8 cellular contexts compared by ENCODE assay signal in the genomic region with DNA sequence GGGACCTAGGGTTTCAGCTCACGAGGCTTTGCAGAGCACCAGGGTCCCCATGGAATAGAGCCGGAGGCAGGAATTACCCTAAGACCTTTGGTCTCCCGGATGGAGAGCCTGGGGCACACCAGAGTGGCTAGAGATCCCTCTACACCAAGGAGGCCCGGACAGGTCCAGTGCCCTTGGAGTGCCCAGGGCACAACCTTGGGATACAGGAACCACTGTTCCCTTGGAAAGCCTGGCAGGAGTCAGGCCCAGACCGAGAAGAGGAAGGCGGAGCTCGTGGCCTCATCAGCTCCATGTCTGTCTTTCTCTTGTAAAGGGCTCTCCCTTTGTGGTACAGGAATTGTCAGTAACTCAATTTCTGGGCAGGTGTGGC. TPM values are rescaled to one million over a fixed set of nuclear protein-coding genes. Genes with fewer than 3 reads are reported as not detected.
DNase-seq lines count a peak whose midpoint lies in the region; ATAC-seq, FAIRE-seq and TF ChIP-seq lines count a peak whose summit lies in the region.

No MANE protein-coding gene starts in this region.

- H3K79me2 ChIP-seq in DOHH2 (ENCODE audit: control insufficient read depth, low read length) = no peaks in the 10 kb centered on the region
- H3K79me2 ChIP-seq in SK-N-SH (ENCODE audit: insufficient read depth) = peaks cover 27% of the 10 kb centered on the region

- peaks cover 4% of the 10 kb centered on the region; the same call in 1 of the 2 replicates for H4K20me1 ChIP-seq in DOHH2 (ENCODE audit: control insufficient read depth, insufficient read depth, low read depth, low read length)
- H4K20me1 ChIP-seq in SK-N-SH (ENCODE audit: insufficient read depth) = no peaks in the 10 kb centered on the region

- H3K9me2 ChIP-seq in DOHH2 (replicated peaks; ENCODE audit: control insufficient read depth, low read length) = no peaks in the 10 kb centered on the region
- no peaks in the 10 kb centered on the region for H3K9me2 ChIP-seq in SK-N-SH

- H3K9me3 ChIP-seq in DOHH2 (ENCODE audit: control insufficient read depth, insufficient read depth, low read length) = no peaks in the 10 kb centered on the region
- H3K9me3 ChIP-seq in SK-N-SH = no peaks in the 10 kb centered on the region
- no peaks in the 10 kb centered on the region for H3K9me3 ChIP-seq in prostate gland

- no peak overlapping the region for H3K27ac ChIP-seq in DOHH2 (ENCODE audit: low read depth, low read length)
- peak overlapping the region; percentile 47 to 74; a peak in 2 of 4 replicates for H3K27ac ChIP-seq in SK-N-SH (ENCODE audit: low read depth in 2 of 2, low read length in 1 of 2)
- H3K27ac ChIP-seq in prostate gland = peak overlapping the region; percentile 65 to 71

- H3K27me3 ChIP-seq in DOHH2 (ENCODE audit: control insufficient read depth, low read length) = peaks cover 69% of the 10 kb centered on the region
- no peaks in the 10 kb centered on the region for H3K27me3 ChIP-seq in SK-N-SH (ENCODE audit: insufficient read depth)
- no peaks in the 10 kb centered on the region for H3K27me3 ChIP-seq in prostate gland (replicated peaks; ENCODE audit: insufficient read depth)

- TF ChIP-seq EP300 in SK-N-SH (IDR thresholded peaks at IDR 0.05; ENCODE audit: borderline replicate concordance in 1 of 2, low read depth in 1 of 2, low read length in 1 of 2) = no peak

- peak overlapping the region; percentile 63 for H3K4me2 ChIP-seq in DOHH2 (ENCODE audit: low read length)
- peak overlapping the region; percentile 95 for H3K4me2 ChIP-seq in SK-N-SH

- no peak for DNase-seq in SK-N-SH
- no peak for DNase-seq in fibroblast of pulmonary artery (ENCODE audit: low read depth)
- DNase-seq in prostate gland (ENCODE audit: low spot score) = no peak
- no peak for DNase-seq in middle frontal gyrus (ENCODE audit: extremely low spot score, low spot score)
- DNase-seq in SK-N-DZ (ENCODE audit: low spot score) = no peak
- DNase-seq in H54 (ENCODE audit: insufficient read length, low spot score) = no peak

- POLR2A ChIA-PET in SK-N-SH (lab: Yijun Ruan, JAX) = interaction anchor here (1.3 kb wide), 1 partner anchor 24 kb away, joined by 4 read pairs; no protein-coding TSS in a partner anchor

- no peak for TF ChIP-seq RAD21 in SK-N-SH (IDR thresholded peaks at IDR 0.05; ENCODE audit: low read length)

- TF ChIP-seq POLR2A in prostate gland (IDR thresholded peaks at IDR 0.05) (no peak), H54 (IDR thresholded peaks at IDR 0.05; ENCODE audit: low read depth, low read length) (no peak)

- peaks cover 9% of the 10 kb centered on the region for H3F3A ChIP-seq in DOHH2 (ENCODE audit: control insufficient read depth, insufficient read depth)
- peaks cover 19% of the 10 kb centered on the region for H3F3A ChIP-seq in SK-N-SH (replicated peaks; ENCODE audit: insufficient read depth)

- H3K4me3 ChIP-seq in DOHH2 (ENCODE audit: low read length) (peak overlapping the region; percentile 63), SK-N-SH (ENCODE audit: low read depth in 2 of 2, low read length in 1 of 2) (peak overlapping the region; percentile 71 to 82), fibroblast of pulmonary artery (replicated peaks; ENCODE audit: low read depth, low read length) (peak overlapping the region; percentile 80), prostate gland (peak overlapping the region; percentile 72 to 81)

- intact Hi-C loops in prostate gland (cut with DNase I) = no loop called here

- TF ChIP-seq CTCF in DOHH2 (IDR thresholded peaks at IDR 0.05; ENCODE audit: low read depth, low read length, poor library complexity, severe bottlenecking) = no peak
- TF ChIP-seq CTCF in SK-N-SH (IDR thresholded peaks at IDR 0.05) = no peak
- TF ChIP-seq CTCF in fibroblast of pulmonary artery (IDR thresholded peaks at IDR 0.05; ENCODE audit: low read length, missing control alignments) = no peak
- TF ChIP-seq CTCF in prostate gland (IDR thresholded peaks at IDR 0.05) = no peak

- H2AFZ ChIP-seq in SK-N-SH (ENCODE audit: low read depth) = peak overlapping the region; percentile 43; the same call in 1 of the 2 replicates

- FAIRE-seq in H54 (lab: Jason Lieb, UNC) = no peak

- peak overlapping the region; percentile 83 for H3K9ac ChIP-seq in SK-N-SH

- H3K36me3 ChIP-seq in DOHH2 (ENCODE audit: control insufficient read depth, low read length) (no peaks in the 10 kb centered on the region), SK-N-SH (replicated peaks in 1 of 2; ENCODE audit: control insufficient read depth in 1 of 2, insufficient read depth in 2 of 2, low read length in 1 of 2) (no peaks in the 10 kb centered on the region), prostate gland (no peaks in the 10 kb centered on the region)

- CTCF ChIA-PET in SK-N-SH (lab: Yijun Ruan, JAX) = interaction anchor here (1.1 kb wide), 2 partner anchors 8 to 99 kb away, joined by 4 to 5 read pairs; no protein-coding TSS in a partner anchor

- no peak for ATAC-seq in HG03135 (IDR thresholded peaks at IDR 0.05; ENCODE audit: unreplicated experiment)

- H3K4me1 ChIP-seq in DOHH2 (ENCODE audit: control insufficient read depth, low read length) = peaks cover 27% of the 10 kb centered on the region
- H3K4me1 ChIP-seq in SK-N-SH (ENCODE audit: control insufficient read depth in 1 of 2, insufficient read depth in 2 of 2, low read depth in 1 of 2, low read length in 1 of 2) = peaks cover 20 to 34% of the 10 kb centered on the region in 2 experiments
- peaks cover 7% of the 10 kb centered on the region for H3K4me1 ChIP-seq in prostate gland (replicated peaks)

- no CpG with 5 or more reads among the region's 7 CpGs for WGBS in SK-N-SH (ENCODE audit: low lambda C conversion rate)
- WGBS in prostate gland = 15% methylated on average over 7 of the region's 7 CpGs

TF ChIP-seq in SK-N-SH, 30 proteins besides CTCF, POLR2A, EP300 and RAD21:
- TF ChIP-seq JUND (IDR thresholded peaks at IDR 0.05) (no peak), EZH2phosphoT487 (IDR thresholded peaks at IDR 0.05; ENCODE audit: borderline replicate concordance, low read depth) (no peak), FOSL2 (IDR thresholded peaks at IDR 0.05; ENCODE audit: borderline replicate concordance, low read depth) (no peak)

RNA-seq across cellular contexts. Expression of a gene that starts 3.8 kb away (rescaled TPM):
- polyA plus RNA-seq in SK-N-SH (2012; rRNA removed) = 23.5 and 27.9 TPM in 2 replicates
- polyA plus RNA-seq in SK-N-SH (2012; cell fraction: cytosol; rRNA removed) = 13.3 and 20.7 TPM in 2 replicates
- polyA plus RNA-seq in SK-N-SH (2012; cell fraction: nucleus; rRNA removed) = 15.3 and 19.4 TPM in 2 replicates
- total RNA-seq in prostate gland = 1 to 10 TPM; 5.3 to 7.7 TPM
- 90.8 and 91.6 TPM in 2 replicates for polyA plus RNA-seq in SK-N-DZ (2014; cell fraction: cytosol; rRNA removed)
- 51.7 and 56.1 TPM in 2 replicates for polyA plus RNA-seq in SK-N-DZ (2014; cell fraction: nucleus; rRNA removed)

RNA-seq across cellular contexts. Expression of a gene that starts 54.1 kb away (rescaled TPM):
- polyA plus RNA-seq in SK-N-SH (2012; rRNA removed) = not detected in 2 replicates
- polyA plus RNA-seq in SK-N-SH (2012; cell fraction: cytosol; rRNA removed) = not detected in 2 replicates
- polyA plus RNA-seq in SK-N-SH (2012; cell fraction: nucleus; rRNA removed) = not detected in 2 replicates
- total RNA-seq in prostate gland = under 1 TPM; 0.09 to 0.28 TPM
- polyA plus RNA-seq in SK-N-DZ (2014; cell fraction: cytosol; rRNA removed) = not detected in 2 replicates
- polyA plus RNA-seq in SK-N-DZ (2014; cell fraction: nucleus; rRNA removed) = not detected in 2 replicates
